ENCODE assay signal across 29 cellular contexts in genomic region chr11:57095896-57096295, GRCh38.
"Had no signal": no experiment of that assay in that cellular context is flagged by ENCODE, and none has a peak within 500 bp of the region (broad histone marks: within the 10 kb centered on the region; RNA-seq: fewer than 3 reads in every experiment).

No MANE protein-coding gene starts in this region.

- H3K4me1 ChIP-seq: left lung, lower lobe of right lung, prostate gland, sigmoid colon had no signal

- H3K4me3 ChIP-seq: left lung, lower lobe of right lung, pancreas, prostate gland, sigmoid colon, tibial nerve, vagina had no signal

- H3K4me3 Mint-ChIP-seq: mesothelial cell of epicardium; naive B cell; natural killer cell; nephron progenitor cell; stimulated activated memory B cell treated with anti-CD40 and anti-IgM and Interleukin-4, amounts not matched to agents 10 μg/mL and 1 μg/mL and 100 μg/mL, for 72 hours; stimulated activated naive CD8-positive, alpha-beta T cell treated with anti-CD3 and anti-CD28 coated beads, Interleukin-15, amount 100 ng/mL, for 72 hours; type B pancreatic cell had no signal

- H3K36me3 Mint-ChIP-seq: mesothelial cell of epicardium; naive B cell; natural killer cell; stimulated activated memory B cell treated with anti-CD40 and anti-IgM and Interleukin-4, amounts not matched to agents 10 μg/mL and 1 μg/mL and 100 μg/mL, for 72 hours; type B pancreatic cell had no signal

- DNase-seq: hippocampal formation; kidney glomerular epithelial cell; left colon; left lung; lower lobe of right lung; mammary epithelial cell; mesenchymal stem cell; naive B cell; natural killer cell; nephron progenitor cell; nucleus accumbens; pancreas; retina; right cardiac atrium; sigmoid colon; small intestine; stimulated activated CD4-positive, alpha-beta T cell treated with anti-CD3 and anti-CD28 coated beads, Interleukin-1b, Interleukin-23, amount 100 ng/mL, for 48 hours; stimulated activated CD4-positive, alpha-beta T cell treated with anti-CD3 and anti-CD28 coated beads, Interleukin-2, amount 100 ng/mL, for 48 hours; stimulated activated CD4-positive, alpha-beta T cell treated with anti-CD3 and anti-CD28 coated beads, Interleukin-4, amount 100 ng/mL, for 4 hours; stimulated activated CD8-positive, alpha-beta memory T cell treated with anti-CD3 and anti-CD28 coated beads, Interleukin-4, amount 100 ng/mL, for 48 hours; stimulated activated naive CD4-positive, alpha-beta T cell treated with Interleukin-2 at 50 U/mL for 16 hours; stimulated activated naive CD8-positive, alpha-beta T cell treated with anti-CD3 and anti-CD28 coated beads, Interleukin-15, amount 100 ng/mL, for 72 hours; substantia nigra had no signal

- H3K9me3 ChIP-seq: left lung, lower lobe of right lung, pancreas, prostate gland, sigmoid colon, tibial nerve, vagina had no signal

- H3K27me3 ChIP-seq: left lung, pancreas, sigmoid colon, tibial nerve, vagina had no signal

- H3K27ac ChIP-seq: left lung, lower lobe of right lung, pancreas, prostate gland, sigmoid colon, tibial nerve, vagina had no signal

- H3K27ac Mint-ChIP-seq: mesothelial cell of epicardium; naive B cell; natural killer cell; nephron progenitor cell; stimulated activated memory B cell treated with anti-CD40 and anti-IgM and Interleukin-4, amounts not matched to agents 10 μg/mL and 1 μg/mL and 100 μg/mL, for 72 hours; stimulated activated naive CD8-positive, alpha-beta T cell treated with anti-CD3 and anti-CD28 coated beads, Interleukin-15, amount 100 ng/mL, for 72 hours; type B pancreatic cell had no signal

- H3K4me1 Mint-ChIP-seq: naive B cell; natural killer cell; nephron progenitor cell; stimulated activated memory B cell treated with anti-CD40 and anti-IgM and Interleukin-4, amounts not matched to agents 10 μg/mL and 1 μg/mL and 100 μg/mL, for 72 hours; stimulated activated naive CD8-positive, alpha-beta T cell treated with anti-CD3 and anti-CD28 coated beads, Interleukin-15, amount 100 ng/mL, for 72 hours had no signal

- H3K9me3 Mint-ChIP-seq: mesothelial cell of epicardium, nephron progenitor cell, type B pancreatic cell had no signal

- ATAC-seq: left lung; lower lobe of right lung; natural killer cell; pancreas; right cardiac atrium; stimulated activated memory B cell treated with anti-CD40 and anti-IgM and Interleukin-4, amounts not matched to agents 10 μg/mL and 1 μg/mL and 100 μg/mL, for 72 hours; stimulated activated naive CD8-positive, alpha-beta T cell treated with anti-CD3 and anti-CD28 coated beads, Interleukin-15, amount 100 ng/mL, for 72 hours had no signal

- H3K36me3 ChIP-seq: left lung, lower lobe of right lung, pancreas, prostate gland, sigmoid colon, tibial nerve, vagina had no signal
